ENCODE assay signal across 1 cellular context in genomic region chr7:17371656-17372524, GRCh38.
TF ChIP-seq lines count a peak whose summit lies in the region.

No MANE protein-coding gene starts in this region.

TF ChIP-seq in SK-N-SH, 30 proteins besides CTCF, POLR2A, EP300 and RAD21 (continued from another document):
- TF ChIP-seq REST (IDR thresholded peaks at IDR 0.05; ENCODE audit: low read depth, low read length) (no peak), USF2 (IDR thresholded peaks at IDR 0.05; ENCODE audit: borderline replicate concordance, low read depth, low read length) (no peak), TAF1 (IDR thresholded peaks at IDR 0.05; ENCODE audit: borderline replicate concordance, low read depth, low read length) (no peak), ELF1 (IDR thresholded peaks at IDR 0.05) (no peak), JUND (IDR thresholded peaks at IDR 0.05) (peak; percentile 99), FOXM1 (IDR thresholded peaks at IDR 0.05; ENCODE audit: low read depth) (no peak), MEF2A (IDR thresholded peaks at IDR 0.05; ENCODE audit: borderline replicate concordance, low read depth) (no peak), USF1 (IDR thresholded peaks at IDR 0.05; ENCODE audit: borderline replicate concordance, low read depth) (no peak), IRF3 (IDR thresholded peaks at IDR 0.05; ENCODE audit: low read depth, low read length) (no peak), FOSL2 (IDR thresholded peaks at IDR 0.05; ENCODE audit: borderline replicate concordance, low read depth) (peak; percentile 99), TCF12 (IDR thresholded peaks at IDR 0.05) (peak; percentile 82), YY1 (IDR thresholded peaks at IDR 0.05; ENCODE audit: low read depth) (no peak)
